Comparison of ENCODE assay signal across 8 cellular contexts in genomic region chr3:152617609-152618008, GRCh38.
"Had no signal": no experiment of that assay in that cellular context is flagged by ENCODE, and none has a peak within 500 bp of the region (broad histone marks: within the 10 kb centered on the region; RNA-seq: fewer than 3 reads in every experiment).

No MANE protein-coding gene starts in this region.

- ATAC-seq: HepG2 had no signal

- FAIRE-seq: H1, H54, HepG2 had no signal

- DNase-seq: GM23248, H9, HCEC 1CT, KG1 had no signal

- H3K4me3 ChIP-seq: GM23248 had no signal

- H3K27ac ChIP-seq: GM23248, HL-60 had no signal
